ENCODE assay signal across 7 cellular contexts in genomic region chr11:6249822-6250555, GRCh38. TPM values are rescaled to one million over a fixed set of nuclear protein-coding genes. Genes with fewer than 3 reads are reported as not detected.
DNase-seq lines count a peak whose midpoint lies in the region; ATAC-seq, FAIRE-seq and TF ChIP-seq lines count a peak whose summit lies in the region.
"Had no signal": no experiment of that assay in that cellular context is flagged by ENCODE, and none has a peak within 500 bp of the region (broad histone marks: within the 10 kb centered on the region; RNA-seq: fewer than 3 reads in every experiment).

No MANE protein-coding gene starts in this region.

- no peak overlapping the region for H3K27ac ChIP-seq in small intestine (ENCODE audit: low read depth in 1 of 2, low read length in 1 of 2)

- H3K9me3 Mint-ChIP-seq in effector memory CD8-positive, alpha-beta T cell, result no peaks in the 10 kb centered on the region

- TF ChIP-seq POLR2A in erythroblast (IDR thresholded peaks at IDR 0.05; ENCODE audit: low read length), result no peak

- no peaks in the 10 kb centered on the region for H3K4me1 Mint-ChIP-seq in effector memory CD8-positive, alpha-beta T cell (ENCODE audit: low read depth in 2 of 2)
- H3K4me1 Mint-ChIP-seq in T-helper 17 cell, result no peaks in the 10 kb centered on the region

- no peak for FAIRE-seq in small intestine (lab: Jason Lieb, UNC)

- DNase-seq in MV-4-11 (lab: John Stamatoyannopoulos, UW) (peak; percentile 53), erythroblast (lab: John Stamatoyannopoulos, UW) (peak; percentile 92 to 95), small intestine (peak; percentile 89), NCI-H748 (lab: John Stamatoyannopoulos, UW; ENCODE audit: unreplicated experiment) (no peak), T-helper 17 cell (no peak)
- no peak for DNase-seq in effector memory CD8-positive, alpha-beta T cell
- DNase-seq: stimulated activated CD4-positive, alpha-beta T cell treated with anti-CD3 and anti-CD28 coated beads, Interleukin-15, amount 100 ng/mL, for 24 hours had no signal

- no peaks in the 10 kb centered on the region for H3K27me3 ChIP-seq in small intestine (ENCODE audit: control insufficient read depth in 2 of 2, insufficient read depth in 2 of 2, low read length in 2 of 2)

- no peaks in the 10 kb centered on the region for H3K36me3 Mint-ChIP-seq in effector memory CD8-positive, alpha-beta T cell (ENCODE audit: insufficient read depth)
- H3K36me3 Mint-ChIP-seq in T-helper 17 cell (ENCODE audit: low read depth), result no peaks in the 10 kb centered on the region

- H3K27ac Mint-ChIP-seq in effector memory CD8-positive, alpha-beta T cell, result no peak overlapping the region
- no peak overlapping the region for H3K27ac Mint-ChIP-seq in T-helper 17 cell

- no peak overlapping the region for H3K4me3 ChIP-seq in small intestine (ENCODE audit: low read depth in 1 of 2, low read length in 2 of 2)

- H3K9me3 ChIP-seq in small intestine (ENCODE audit: control insufficient read depth, low read depth) (no peaks in the 10 kb centered on the region), T-helper 17 cell (ENCODE audit: control insufficient read depth, low read length, poor library complexity, severe bottlenecking) (no peaks in the 10 kb centered on the region)

- no peak overlapping the region for H3K4me3 Mint-ChIP-seq in effector memory CD8-positive, alpha-beta T cell
- no peak overlapping the region for H3K4me3 Mint-ChIP-seq in T-helper 17 cell

- 15 to 45% (median 31%) methylated on average over 3 of the region's 3 CpGs for WGBS in small intestine, 3 donors

- no peak for ATAC-seq in effector memory CD8-positive, alpha-beta T cell (replicated peaks)
- no peak for ATAC-seq in T-helper 17 cell

- H3K4me1 ChIP-seq in small intestine (ENCODE audit: control insufficient read depth in 2 of 2, insufficient read depth in 1 of 2, low read depth in 1 of 2, low read length in 1 of 2), result peaks cover 9 to 10% of the 10 kb centered on the region in 2 donors

- H3K27me3 Mint-ChIP-seq in effector memory CD8-positive, alpha-beta T cell, result no peaks in the 10 kb centered on the region
- peaks cover 11% of the 10 kb centered on the region for H3K27me3 Mint-ChIP-seq in T-helper 17 cell

- H3K36me3 ChIP-seq in small intestine (ENCODE audit: control insufficient read depth in 2 of 2, insufficient read depth in 2 of 2, low read length in 2 of 2), result no peaks in the 10 kb centered on the region

RNA-seq across cellular contexts. Expression of gene CCKBR, which starts 9.6 kb away (rescaled TPM):
- polyA plus RNA-seq in small intestine, result under 1 TPM in 1 of 3 donors, not detected in 2; 0.06 TPM
- total RNA-seq in T-helper 17 cell, result not detected

RNA-seq across cellular contexts. Expression of gene CNGA4, which starts 11.1 kb away (rescaled TPM):
- polyA plus RNA-seq in small intestine, result under 1 TPM in 1 of 3 donors, not detected in 2; 0.09 TPM
- under 1 TPM; 0.15 to 0.23 TPM for total RNA-seq in T-helper 17 cell

RNA-seq across cellular contexts. Expression of gene FHIP1B, which starts 15.6 kb away (rescaled TPM):
- 100 to 1,000 TPM in 2 of 3 donors, 10 to 100 TPM in 1; 63.4 to 157 (median 142) TPM for polyA plus RNA-seq in small intestine
- 10 to 100 TPM; 27.6 to 33.8 TPM for total RNA-seq in T-helper 17 cell

RNA-seq across cellular contexts. Expression of gene C11orf42, which starts 44.6 kb away (rescaled TPM):
- not detected for polyA plus RNA-seq in small intestine
- total RNA-seq in T-helper 17 cell, result not detected

RNA-seq across cellular contexts. Expression of gene OR52W1, which starts 51.0 kb away (rescaled TPM):
- polyA plus RNA-seq in small intestine, result not detected
- total RNA-seq in T-helper 17 cell, result not detected

Comparison
In these comparisons a context has a peak if more than half of its experiments do, and no peak if none do; other contexts are left out.
1. DNase-seq: peak in MV-4-11 (single experiment), erythroblast (2 of 2) and small intestine (single experiment); none in effector memory CD8-positive, alpha-beta T cell (0 of 3), NCI-H748 (single experiment) and T-helper 17 cell (0 of 3).